In the genomic region with DNA sequence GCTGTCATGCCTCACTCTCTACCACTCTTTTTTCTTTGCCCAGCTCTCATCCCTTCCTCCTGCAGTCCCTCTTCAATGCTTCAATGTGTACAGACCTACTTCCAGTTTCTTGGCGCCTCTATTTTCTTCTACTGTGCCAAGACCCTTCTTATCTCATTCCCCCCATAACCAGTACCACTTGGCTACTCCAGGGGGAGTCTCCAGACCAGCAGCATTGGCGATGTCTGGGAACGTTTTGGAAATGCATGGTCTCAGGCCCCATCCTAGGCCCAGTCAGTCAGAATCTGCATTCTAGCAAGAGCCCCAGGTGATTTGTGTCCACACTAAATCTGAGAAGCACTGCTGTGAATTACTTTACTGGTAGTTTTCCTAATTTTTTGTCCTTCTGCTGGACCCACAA, we compare ENCODE assay signal across 18 cellular contexts.
"Had no signal": no experiment of that assay in that cellular context is flagged by ENCODE, and none has a peak within 500 bp of the region (broad histone marks: within the 10 kb centered on the region; RNA-seq: fewer than 3 reads in every experiment).

No MANE protein-coding gene starts in this region.

- H3K4me3 ChIP-seq: adrenal gland, coronary artery, heart right ventricle, right atrium auricular region, skin epidermis, suprapubic skin, transverse colon, uterus had no signal

- ATAC-seq: activated naive CD4-positive, alpha-beta T cell treated with anti-CD3 and anti-CD28 coated beads, Interleukin-2, amount 50 U/mL, for 72 hours; activated T-cell treated with anti-CD3 and anti-CD28 coated beads, Interleukin-2, amount 50 U/mL, for 72 hours; heart right ventricle; left ventricle myocardium superior had no signal

- H3K4me3 Mint-ChIP-seq: activated T-cell treated with anti-CD3 and anti-CD28 coated beads, Interleukin-2, amount 50 U/mL, for 72 hours; stimulated activated naive CD8-positive, alpha-beta T cell treated with anti-CD3 and anti-CD28 coated beads, Interleukin-15, Interleukin-2, amounts not matched to agents 100 ng/mL and 50 ng/mL, for 24 hours had no signal

- H3K36me3 Mint-ChIP-seq: activated naive CD4-positive, alpha-beta T cell treated with anti-CD3 and anti-CD28 coated beads, Interleukin-2, amount 50 U/mL, for 72 hours had no signal

- H3K27ac Mint-ChIP-seq: activated naive CD4-positive, alpha-beta T cell treated with anti-CD3 and anti-CD28 coated beads, Interleukin-2, amount 50 U/mL, for 72 hours; activated T-cell treated with anti-CD3 and anti-CD28 coated beads, Interleukin-2, amount 50 U/mL, for 72 hours; stimulated activated naive CD8-positive, alpha-beta T cell treated with anti-CD3 and anti-CD28 coated beads, Interleukin-15, Interleukin-2, amounts not matched to agents 100 ng/mL and 50 ng/mL, for 24 hours had no signal

- H3K27ac ChIP-seq: adrenal gland, coronary artery, heart right ventricle, right atrium auricular region, skin epidermis, suprapubic skin, transverse colon, uterus, WERI-Rb-1 had no signal

- H3K4me1 ChIP-seq: adrenal gland, suprapubic skin, uterus had no signal

- H3K36me3 ChIP-seq: adrenal gland, heart right ventricle, right atrium auricular region, suprapubic skin, transverse colon, uterus, WERI-Rb-1 had no signal

- H3K27me3 ChIP-seq: adrenal gland, right atrium auricular region, uterus had no signal

- H3K9me3 Mint-ChIP-seq: activated naive CD4-positive, alpha-beta T cell treated with anti-CD3 and anti-CD28 coated beads, Interleukin-2, amount 50 U/mL, for 72 hours; activated T-cell treated with anti-CD3 and anti-CD28 coated beads, Interleukin-2, amount 50 U/mL, for 72 hours; stimulated activated naive CD8-positive, alpha-beta T cell treated with anti-CD3 and anti-CD28 coated beads, Interleukin-15, Interleukin-2, amounts not matched to agents 100 ng/mL and 50 ng/mL, for 24 hours had no signal

- H3K9me3 ChIP-seq: adrenal gland, heart right ventricle, right atrium auricular region, suprapubic skin, transverse colon, uterus had no signal

- DNase-seq: activated CD4-positive, alpha-beta T cell treated with anti-CD3 and anti-CD28 coated beads, Interleukin-2, amount 50 U/mL, for 4 hours; activated gamma-delta T cell treated with Interleukin-2 at 50 U/mL for 16 hours; activated T-cell treated with anti-CD3 and anti-CD28 coated beads, Interleukin-2, amount 50 U/mL, for 72 hours; adrenal gland; central memory CD4-positive, alpha-beta T cell; heart right ventricle; left ventricle myocardium superior; stimulated activated CD4-positive, alpha-beta T cell treated with anti-CD3 and anti-CD28 coated beads, Interleukin-15, amount 100 ng/mL, for 24 hours; stimulated activated CD4-positive, alpha-beta T cell treated with anti-CD3 and anti-CD28 coated beads, Interleukin-2, amount 100 ng/mL, for 48 hours; transverse colon; uterus; WERI-Rb-1 had no signal
